Comparison of ENCODE assay signal across 9 cellular contexts in genomic region chrX:72309297-72310071, GRCh38. TPM values are rescaled to one million over a fixed set of nuclear protein-coding genes. Genes with fewer than 3 reads are reported as not detected.
DNase-seq lines count a peak whose midpoint lies in the region; ATAC-seq, FAIRE-seq and TF ChIP-seq lines count a peak whose summit lies in the region.
"Had no signal": no experiment of that assay in that cellular context is flagged by ENCODE, and none has a peak within 500 bp of the region (broad histone marks: within the 10 kb centered on the region; RNA-seq: fewer than 3 reads in every experiment).

No MANE protein-coding gene starts in this region.

- WGBS in pancreas, 2 donors: 24 to 26% methylated on average over 15 of the region's 15 CpGs

- peaks cover 42% of the 10 kb centered on the region for H3K27me3 Mint-ChIP-seq in Calu3 (ENCODE audit: unreplicated experiment)

- H3K27ac Mint-ChIP-seq in Calu3 (ENCODE audit: unreplicated experiment): no peak overlapping the region
- H3K27ac Mint-ChIP-seq: activated naive CD4-positive, alpha-beta T cell treated with anti-CD3 and anti-CD28 coated beads, Interleukin-2, amount 10 ng/mL, durations not matched to agents 7 days and 5 days had no signal

- H3K27me3 ChIP-seq in SJCRH30 (peaks cover 4% of the 10 kb centered on the region; the same call in 1 of the 2 replicates), pancreas (peaks cover 7 to 50% (median 12%) of the 10 kb centered on the region in 4 donors)

- H3K4me1 ChIP-seq in SJCRH30: no peaks in the 10 kb centered on the region
- no peaks in the 10 kb centered on the region for H3K4me1 ChIP-seq in pancreas

- ATAC-seq in pancreas (peak in 3 of 4 donors; percentile 34 to 36 (median 34)), GM18861 (IDR thresholded peaks at IDR 0.05; ENCODE audit: unreplicated experiment) (no peak)

- no TSS peak for BruUV-seq in Calu3 (replicated peaks; lab: Mats Ljungman, UMichigan)

- intact Hi-C loops in Calu3 (cut with micrococcal nuclease; ENCODE audit: unreplicated experiment) (no loop called here), pancreas (cut with DNase I) (no loop called here)

- DNase-seq in Calu3: no peak
- no peak for DNase-seq in SJCRH30
- DNase-seq in fibroblast of villous mesenchyme (ENCODE audit: low read depth): no peak
- no peak for DNase-seq in pancreas
- DNase-seq in NCI-H748 treated with DMSO at 0.1 percent for 48 hours (lab: John Stamatoyannopoulos, UW): no peak
- no peak for DNase-seq in SIG-M5 treated with dmso at 0.1 percent for 504 hours (lab: John Stamatoyannopoulos, UW; ENCODE audit: unreplicated experiment)
- DNase-seq in NCI-H345 treated with DMSO at 0.1 percent for 48 hours (lab: John Stamatoyannopoulos, UW; ENCODE audit: unreplicated experiment): no peak

- peaks cover 7% of the 10 kb centered on the region for H3K4me1 Mint-ChIP-seq in Calu3 (ENCODE audit: low read depth, unreplicated experiment)

- no peaks in the 10 kb centered on the region for H3K9me3 ChIP-seq in SJCRH30 (replicated peaks)
- H3K9me3 ChIP-seq in pancreas: no peaks in the 10 kb centered on the region

- H3K4me3 ChIP-seq in SJCRH30 (peak overlapping the region; percentile 50), fibroblast of villous mesenchyme (ENCODE audit: low read depth, low read length) (peak overlapping the region; percentile 43), pancreas (peak overlapping the region in 2 of 4 donors; percentile 29 to 45)

- H3K27ac ChIP-seq in SJCRH30: peak overlapping the region; percentile 17; the same call in 1 of the 2 replicates
- no peak overlapping the region for H3K27ac ChIP-seq in pancreas

- TF ChIP-seq CTCF in Calu3 (IDR thresholded peaks at IDR 0.05; ENCODE audit: unreplicated experiment) (no peak), fibroblast of villous mesenchyme (IDR thresholded peaks at IDR 0.05; ENCODE audit: insufficient read depth, low read depth, low read length) (no peak), pancreas (IDR thresholded peaks at IDR 0.05) (no peak)

- H3K36me3 ChIP-seq in SJCRH30 (no peaks in the 10 kb centered on the region), pancreas (no peaks in the 10 kb centered on the region)

- H3K4me3 Mint-ChIP-seq in Calu3 (ENCODE audit: low read depth, unreplicated experiment): peak overlapping the region; percentile 57
- H3K4me3 Mint-ChIP-seq: activated naive CD4-positive, alpha-beta T cell treated with anti-CD3 and anti-CD28 coated beads, Interleukin-2, amount 10 ng/mL, durations not matched to agents 7 days and 5 days had no signal

- CTCF ChIA-PET in Calu3 (lab: Charles Lee): interaction anchor here (0.7 to 1.4 kb wide), 3 partner anchors 9 to 1093 kb away, joined by 3 to 4 read pairs (median 3); partner anchors contain the start of gene RPS4X

- no peaks in the 10 kb centered on the region for H3K9me3 Mint-ChIP-seq in Calu3 (ENCODE audit: low read depth, unreplicated experiment)
- H3K9me3 Mint-ChIP-seq: activated naive CD4-positive, alpha-beta T cell treated with anti-CD3 and anti-CD28 coated beads, Interleukin-2, amount 10 ng/mL, durations not matched to agents 7 days and 5 days had no signal

- peaks cover 24% of the 10 kb centered on the region for H3K36me3 Mint-ChIP-seq in Calu3 (ENCODE audit: insufficient read depth, unreplicated experiment)
- H3K36me3 Mint-ChIP-seq: activated naive CD4-positive, alpha-beta T cell treated with anti-CD3 and anti-CD28 coated beads, Interleukin-2, amount 10 ng/mL, durations not matched to agents 7 days and 5 days had no signal

- no peak for FAIRE-seq in pancreas (lab: Jason Lieb, UNC)

RNA-seq across cellular contexts. Expression of gene CITED1, which starts 3.8 kb away (rescaled TPM):
- 0.78 TPM in 1 of 2 replicates, not detected in the other for total RNA-seq in Calu3 (2022)
- total RNA-seq in SJCRH30 (2014; rRNA removed; shearing (Covaris generic)): 8.1 TPM in 2 replicates
- not detected in 2 replicates for total RNA-seq in fibroblast of villous mesenchyme
- total RNA-seq in pancreas: 1 to 10 TPM in 2 of 6 donors, under 1 TPM in 2, not detected in 2; 0.82 to 1.5 (median 1.1) TPM
- polyA plus RNA-seq in pancreas: 1 to 10 TPM in 1 of 2 donors, under 1 TPM in 1; 0.49 to 1.4 TPM

RNA-seq across cellular contexts. Expression of gene RPS4X, which starts 32.4 kb away (rescaled TPM):
- total RNA-seq in Calu3 (2022): 621 and 665 TPM in 2 replicates
- 2,769 and 2,773 TPM in 2 replicates for total RNA-seq in SJCRH30 (2014; rRNA removed; shearing (Covaris generic))
- total RNA-seq in fibroblast of villous mesenchyme: 744 and 806 TPM in 2 replicates
- 1,000 to 10,000 TPM in 3 of 6 donors, 100 to 1,000 TPM in 3; 559 to 1,221 (median 1,037) TPM for total RNA-seq in pancreas
- 100 to 1,000 TPM; 592 to 955 TPM for polyA plus RNA-seq in pancreas
